8 cellular contexts compared by ENCODE assay signal in the genomic region with DNA sequence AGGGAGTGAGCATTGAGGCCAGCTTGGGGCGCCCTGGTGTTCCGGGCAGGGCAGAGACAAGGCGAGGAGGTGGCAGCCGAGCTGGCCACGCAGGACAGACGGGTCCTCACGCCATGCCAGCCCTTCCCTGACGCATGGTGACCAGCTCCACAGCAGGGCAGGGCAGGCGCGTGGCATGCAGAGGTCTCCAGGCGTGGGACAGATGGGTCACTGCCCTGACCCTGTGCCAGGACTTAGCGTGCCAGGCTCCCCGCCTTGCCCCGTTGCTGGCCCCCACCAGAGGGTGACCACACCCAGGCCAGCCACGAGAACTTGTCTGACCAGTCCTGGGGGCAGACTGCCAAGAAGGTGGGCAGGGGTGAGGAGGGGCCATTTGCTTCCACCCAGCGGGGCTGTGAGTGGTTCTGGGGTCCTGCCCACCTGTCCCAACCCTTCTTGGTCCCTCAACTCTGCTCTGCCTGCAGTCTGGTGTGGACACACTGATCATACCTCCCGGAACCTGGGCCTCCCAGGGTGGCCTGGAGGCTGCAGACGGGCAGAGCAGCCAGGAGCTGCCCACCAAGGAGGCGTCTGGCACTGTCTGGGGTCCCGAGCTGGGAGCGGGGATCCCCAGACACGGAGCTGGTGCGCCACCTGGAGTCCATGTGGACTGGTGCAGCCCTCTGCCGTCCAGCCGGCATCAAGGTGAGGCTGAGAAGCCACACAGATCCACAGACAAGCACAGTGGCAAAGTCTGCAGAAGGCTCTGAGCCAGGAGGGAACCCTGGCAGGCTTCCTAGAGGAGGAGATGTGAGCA. TPM values are rescaled to one million over a fixed set of nuclear protein-coding genes. Genes with fewer than 3 reads are reported as not detected.
DNase-seq lines count a peak whose midpoint lies in the region; ATAC-seq and TF ChIP-seq lines count a peak whose summit lies in the region.

Gene RNF224 (plus strand): TSS at position 446 of the 796 bp plus-strand sequence. CDS start 834 bp downstream, outside the sequence.

- peaks cover 3% of the 10 kb centered on the region for H3K27me3 Mint-ChIP-seq in activated CD8-positive, alpha-beta T cell treated with anti-CD3 and anti-CD28 coated beads for 36 hours

- H3K18ac ChIP-seq in mesendoderm (ENCODE audit: low read length), result no peak within 1 kb of the TSS

- H3K36me3 Mint-ChIP-seq in activated CD8-positive, alpha-beta T cell treated with anti-CD3 and anti-CD28 coated beads for 36 hours (ENCODE audit: low read depth), result no peaks in the 10 kb centered on the region

- no peak within 1 kb of the TSS for H2BK5ac ChIP-seq in mesendoderm (ENCODE audit: low read length)

- H3K4ac ChIP-seq in mesendoderm (ENCODE audit: low read depth, low read length), result no peak within 1 kb of the TSS

- TF ChIP-seq CTCF in AG09319 (IDR thresholded peaks at IDR 0.05; ENCODE audit: low read depth, low read length), result peak; percentile 89
- TF ChIP-seq CTCF in activated CD8-positive, alpha-beta T cell treated with anti-CD3 and anti-CD28 coated beads for 36 hours (IDR thresholded peaks at IDR 0.05), result peak; percentile 92

- H3K79me2 ChIP-seq in mesendoderm (ENCODE audit: control insufficient read depth, insufficient read depth, low read length), result no peaks in the 10 kb centered on the region

- CTCF ChIA-PET in activated CD8-positive, alpha-beta T cell treated with anti-CD3 and anti-CD28 coated beads for 36 hours (lab: Charles Lee), result interaction anchor here (0.6 to 8.9 kb wide), 23 partner anchors 9 to 198 kb away, joined by 3 to 58 read pairs (median 5); partner anchors contain the start of genes ANAPC2, NPDC1, SSNA1 and TUBB4B

- H2BK120ac ChIP-seq in mesendoderm (ENCODE audit: low read depth, low read length), result no peak within 1 kb of the TSS

- H3K4me3 ChIP-seq in mesendoderm (ENCODE audit: low read length), result no peak within 1 kb of the TSS

- H3K79me1 ChIP-seq in mesendoderm (ENCODE audit: low read length), result no peaks in the 10 kb centered on the region

- POLR2A ChIA-PET in activated CD8-positive, alpha-beta T cell treated with anti-CD3 and anti-CD28 coated beads for 36 hours (lab: Charles Lee), result interaction anchor here (0.7 to 1.9 kb wide), 3 partner anchors 22 to 112 kb away, joined by 3 to 5 read pairs (median 4); partner anchors contain the start of genes NDOR1 and TMEM203

- H3K4me1 ChIP-seq in mesendoderm (ENCODE audit: control insufficient read depth, low read depth, low read length), result no peaks in the 10 kb centered on the region

- intact Hi-C loops in activated CD8-positive, alpha-beta T cell treated with anti-CD3 and anti-CD28 coated beads for 36 hours (cut with micrococcal nuclease), result loop anchor here (5.0 kb wide), 1 partner anchor 105 kb away; no protein-coding TSS in a partner anchor

- H3K9ac ChIP-seq in mesendoderm (ENCODE audit: low read length), result no peak within 1 kb of the TSS

- H3K56ac ChIP-seq in mesendoderm (ENCODE audit: low read length), result peak within 1 kb of the TSS; percentile 37

- no peak within 1 kb of the TSS for H3K4me3 Mint-ChIP-seq in activated CD8-positive, alpha-beta T cell treated with anti-CD3 and anti-CD28 coated beads for 36 hours

- no peaks in the 10 kb centered on the region for H3K36me3 ChIP-seq in mesendoderm (ENCODE audit: control insufficient read depth, insufficient read depth, low read length)

- no peak within 1 kb of the TSS for H3K27ac Mint-ChIP-seq in activated CD8-positive, alpha-beta T cell treated with anti-CD3 and anti-CD28 coated beads for 36 hours

- DNase-seq in AG09319 (ENCODE audit: extremely low read depth, low read depth), result peak; percentile 20
- DNase-seq in H4 (ENCODE audit: low spot score), result peak; percentile 70
- DNase-seq in NCI-H748 (lab: John Stamatoyannopoulos, UW; ENCODE audit: unreplicated experiment), result peak; percentile 82
- peak; percentile 90 for DNase-seq in activated CD8-positive, alpha-beta T cell treated with anti-CD3 and anti-CD28 coated beads for 36 hours
- peak; percentile 79 for DNase-seq in effector CD4-positive, alpha-beta T cell
- peak; percentile 85 for DNase-seq in mesendoderm
- peak; percentile 73 to 79 for DNase-seq in stimulated activated CD8-positive, alpha-beta memory T cell treated with anti-CD3 and anti-CD28 coated beads, Interleukin-2, amount 100 ng/mL, for 48 hours (ENCODE audit: low read depth in 2 of 2)

- H2BK15ac ChIP-seq in mesendoderm (replicated peaks; ENCODE audit: low read depth), result no peak within 1 kb of the TSS

- H3K27ac ChIP-seq in mesendoderm (ENCODE audit: low read depth, low read length), result no peak within 1 kb of the TSS

- H2AK5ac ChIP-seq in mesendoderm (ENCODE audit: low read length), result no peak within 1 kb of the TSS

- ATAC-seq in activated CD8-positive, alpha-beta T cell treated with anti-CD3 and anti-CD28 coated beads for 36 hours, result peak; percentile 42
- no peak for ATAC-seq in HG02623 (IDR thresholded peaks at IDR 0.05; ENCODE audit: unreplicated experiment)

- no peak within 1 kb of the TSS for H3K4me2 ChIP-seq in mesendoderm (ENCODE audit: low read length)

- no peaks in the 10 kb centered on the region for H3K9me3 Mint-ChIP-seq in activated CD8-positive, alpha-beta T cell treated with anti-CD3 and anti-CD28 coated beads for 36 hours

- H4K5ac ChIP-seq in mesendoderm (ENCODE audit: low read length), result no peak within 1 kb of the TSS

- H3K23ac ChIP-seq in mesendoderm (ENCODE audit: low read length), result no peak within 1 kb of the TSS

- peaks cover 9% of the 10 kb centered on the region for H3K4me1 Mint-ChIP-seq in activated CD8-positive, alpha-beta T cell treated with anti-CD3 and anti-CD28 coated beads for 36 hours (ENCODE audit: low read depth)

- peaks cover under 1% of the 10 kb centered on the region for H3K27me3 ChIP-seq in mesendoderm (ENCODE audit: insufficient read depth, low read length, poor library complexity)

- H4K8ac ChIP-seq in mesendoderm (ENCODE audit: low read depth, low read length), result no peak within 1 kb of the TSS

- WGBS in mesendoderm (ENCODE audit: extremely low coverage, insufficient coverage, low lambda C conversion rate), result no CpG with 5 or more reads among the region's 25 CpGs

RNA-seq across cellular contexts. Expression of gene RNF224, which starts in this region (rescaled TPM):
- not detected in 2 replicates for total RNA-seq in H4 (2014; rRNA removed; shearing (Covaris generic))
- total RNA-seq in activated CD8-positive, alpha-beta T cell treated with anti-CD3 and anti-CD28 coated beads for 36 hours, result not detected
- not detected for polyA plus RNA-seq in mesendoderm (2013, experiment 1 of 2)
- not detected for polyA plus RNA-seq in mesendoderm (2013, experiment 2 of 2)

Comparison
In these comparisons a context has a peak if more than half of its experiments do, and no peak if none do; other contexts are left out.
1. Peak in DNase-seq in H4; RNA of the gene not detected or under 1 TPM.
2. Peak in DNase-seq and ATAC-seq in activated CD8-positive, alpha-beta T cell treated with anti-CD3 and anti-CD28 coated beads for 36 hours; RNA of the gene not detected or under 1 TPM.
3. DNase-seq: peak in every context shown above with its lines; median percentile 90 in activated CD8-positive, alpha-beta T cell treated with anti-CD3 and anti-CD28 coated beads for 36 hours; 85 in mesendoderm; 82 in NCI-H748; 79 in effector CD4-positive, alpha-beta T cell; 76 in stimulated activated CD8-positive, alpha-beta memory T cell treated with anti-CD3 and anti-CD28 coated beads, Interleukin-2, amount 100 ng/mL, for 48 hours; 70 in H4; 20 in AG09319.